Comparison of ENCODE assay signal across 13 cellular contexts in the genomic region with DNA sequence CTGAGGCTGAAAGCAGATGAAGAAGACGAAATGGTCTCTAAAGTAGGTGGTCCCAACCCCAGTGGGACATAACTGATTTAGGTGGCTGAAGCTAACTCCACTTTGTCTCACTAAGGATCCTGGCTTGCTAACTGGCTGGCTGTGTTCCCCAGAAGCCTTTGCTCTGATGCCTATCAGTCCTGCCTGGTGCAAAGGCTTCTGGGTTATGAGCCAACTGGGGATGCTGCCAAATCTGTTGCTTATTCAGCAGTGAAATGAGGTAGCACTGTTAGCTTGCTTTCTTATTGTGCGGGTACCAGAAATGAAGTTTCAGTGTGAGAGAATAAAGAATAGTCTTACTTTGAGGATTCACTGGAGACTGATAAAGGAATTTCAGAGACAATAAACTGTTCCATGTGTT. TPM values are rescaled to one million over a fixed set of nuclear protein-coding genes. Genes with fewer than 3 reads are reported as not detected.
DNase-seq lines count a peak whose midpoint lies in the region; TF ChIP-seq lines count a peak whose summit lies in the region.
"Had no signal": no experiment of that assay in that cellular context is flagged by ENCODE, and none has a peak within 500 bp of the region (broad histone marks: within the 10 kb centered on the region; RNA-seq: fewer than 3 reads in every experiment).

No MANE protein-coding gene starts in this region.

- H2AFZ ChIP-seq in SK-N-SH (ENCODE audit: low read depth), result no peak overlapping the region

- H3K4me2 ChIP-seq in SK-N-SH, result no peak overlapping the region

- intact Hi-C loops in ovary (cut with DNase I), result no loop called here

- TF ChIP-seq EP300 in SK-N-SH (IDR thresholded peaks at IDR 0.05; ENCODE audit: borderline replicate concordance in 1 of 2, low read depth in 1 of 2, low read length in 1 of 2), result no peak
- TF ChIP-seq EP300 in ovary (IDR thresholded peaks at IDR 0.05), result no peak

- CTCF ChIA-PET in SK-N-SH (lab: Yijun Ruan, JAX), result interaction anchor here (1.1 to 1.5 kb wide), 3 partner anchors 10 to 174 kb away, joined by 3 read pairs; no protein-coding TSS in a partner anchor

- no peaks in the 10 kb centered on the region for H3K9me2 ChIP-seq in SK-N-SH

- H3K36me3 ChIP-seq in SK-N-SH (replicated peaks in 1 of 2; ENCODE audit: control insufficient read depth in 1 of 2, insufficient read depth in 2 of 2, low read length in 1 of 2) (no peaks in the 10 kb centered on the region), ovary (no peaks in the 10 kb centered on the region)
- H3K36me3 ChIP-seq: cardiac muscle cell had no signal

- TF ChIP-seq CTCF in SK-N-SH (IDR thresholded peaks at IDR 0.05), result no peak
- TF ChIP-seq CTCF in ovary (IDR thresholded peaks at IDR 0.05), result no peak

- no peak overlapping the region for H3K4me3 ChIP-seq in SK-N-SH (ENCODE audit: low read depth in 2 of 2, low read length in 1 of 2)
- H3K4me3 ChIP-seq in ovary, result no peak overlapping the region
- H3K4me3 ChIP-seq: cardiac muscle cell had no signal

- no peak for TF ChIP-seq RAD21 in SK-N-SH (IDR thresholded peaks at IDR 0.05; ENCODE audit: low read length)

- peaks cover 5% of the 10 kb centered on the region for H3F3A ChIP-seq in SK-N-SH (replicated peaks; ENCODE audit: insufficient read depth)

- POLR2A ChIA-PET in SK-N-SH (lab: Yijun Ruan, JAX), result no interaction called here

- H3K27me3 ChIP-seq in SK-N-SH (ENCODE audit: insufficient read depth), result no peaks in the 10 kb centered on the region
- H3K27me3 ChIP-seq in ovary, result no peaks in the 10 kb centered on the region
- H3K27me3 ChIP-seq: cardiac muscle cell had no signal

- H4K20me1 ChIP-seq in SK-N-SH (ENCODE audit: insufficient read depth), result no peaks in the 10 kb centered on the region

- H3K4me1 ChIP-seq in SK-N-SH (ENCODE audit: control insufficient read depth in 1 of 2, insufficient read depth in 2 of 2, low read depth in 1 of 2, low read length in 1 of 2), result peaks cover 0 to 3% of the 10 kb centered on the region in 2 experiments; a peak in 3 of 4 replicates
- H3K4me1 ChIP-seq in ovary (ENCODE audit: insufficient read depth), result peaks cover 2% of the 10 kb centered on the region

- 82% methylated on average over 2 of the region's 2 CpGs for WGBS in SK-N-SH (ENCODE audit: low lambda C conversion rate)
- WGBS in ovary, 3 donors, result 56 to 63% (median 56%) methylated on average over 2 of the region's 2 CpGs

- no peak for TF ChIP-seq POLR2A in ovary (IDR thresholded peaks at IDR 0.05)

- no peak overlapping the region for H3K9ac ChIP-seq in SK-N-SH

- H3K9me3 ChIP-seq in SK-N-SH (no peaks in the 10 kb centered on the region), ovary (no peaks in the 10 kb centered on the region)

- DNase-seq in AG08395 (ENCODE audit: low spot score), result peak; percentile 17
- DNase-seq in SK-N-SH, result no peak
- DNase-seq in globus pallidus (ENCODE audit: low spot score), result peak; percentile 42
- DNase-seq in ovary, result peak; percentile 55 to 84 (median 75)
- no peak for DNase-seq in NCI-H1105 treated with DMSO at 0.1 percent for 48 hours (lab: John Stamatoyannopoulos, UW)
- no peak for DNase-seq in NK-92 (lab: John Stamatoyannopoulos, UW; ENCODE audit: unreplicated experiment)
- no peak for DNase-seq in NCI-H1417 (lab: John Stamatoyannopoulos, UW)
- DNase-seq in SW480 (ENCODE audit: low spot score), result no peak
- DNase-seq: GDM1, KBM-7, NCI-H526 treated with DMSO at 0.1 percent for 48 hours, T-cell had no signal

- no peaks in the 10 kb centered on the region for H3K79me2 ChIP-seq in SK-N-SH (ENCODE audit: insufficient read depth)

- no peak overlapping the region for H3K27ac ChIP-seq in SK-N-SH (ENCODE audit: low read depth in 2 of 2, low read length in 1 of 2)
- no peak overlapping the region for H3K27ac ChIP-seq in ovary
- H3K27ac ChIP-seq: cardiac muscle cell had no signal

TF ChIP-seq in SK-N-SH, 30 proteins besides CTCF, POLR2A, EP300 and RAD21:
- TF ChIP-seq, protein P1, sequence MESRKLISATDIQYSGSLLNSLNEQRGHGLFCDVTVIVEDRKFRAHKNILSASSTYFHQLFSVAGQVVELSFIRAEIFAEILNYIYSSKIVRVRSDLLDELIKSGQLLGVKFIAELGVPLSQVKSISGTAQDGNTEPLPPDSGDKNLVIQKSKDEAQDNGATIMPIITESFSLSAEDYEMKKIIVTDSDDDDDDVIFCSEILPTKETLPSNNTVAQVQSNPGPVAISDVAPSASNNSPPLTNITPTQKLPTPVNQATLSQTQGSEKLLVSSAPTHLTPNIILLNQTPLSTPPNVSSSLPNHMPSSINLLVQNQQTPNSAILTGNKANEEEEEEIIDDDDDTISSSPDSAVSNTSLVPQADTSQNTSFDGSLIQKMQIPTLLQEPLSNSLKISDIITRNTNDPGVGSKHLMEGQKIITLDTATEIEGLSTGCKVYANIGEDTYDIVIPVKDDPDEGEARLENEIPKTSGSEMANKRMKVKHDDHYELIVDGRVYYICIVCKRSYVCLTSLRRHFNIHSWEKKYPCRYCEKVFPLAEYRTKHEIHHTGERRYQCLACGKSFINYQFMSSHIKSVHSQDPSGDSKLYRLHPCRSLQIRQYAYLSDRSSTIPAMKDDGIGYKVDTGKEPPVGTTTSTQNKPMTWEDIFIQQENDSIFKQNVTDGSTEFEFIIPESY (IDR thresholded peaks at IDR 0.05; ENCODE audit: borderline replicate concordance, low read depth), result no peak
- TF ChIP-seq FOXJ3 (CRISPR knock-in tag; IDR thresholded peaks at IDR 0.05) (no peak), FOXM1 (IDR thresholded peaks at IDR 0.05; ENCODE audit: low read depth) (no peak), TEAD4 (IDR thresholded peaks at IDR 0.05; ENCODE audit: borderline replicate concordance, insufficient read depth) (no peak), FOSL2 (IDR thresholded peaks at IDR 0.05; ENCODE audit: borderline replicate concordance, low read depth) (no peak), NFIC (IDR thresholded peaks at IDR 0.05; ENCODE audit: borderline replicate concordance) (peak; percentile 69; the same call in 1 of the 2 replicates), GATA2 (CRISPR knock-in tag; IDR thresholded peaks at IDR 0.05) (0 out of 2 replicates have a peak, but pooled peaks have one; percentile 24)

RNA-seq across cellular contexts. Expression of gene PRKG1, which starts 18.1 kb away (rescaled TPM):
- polyA plus RNA-seq in SK-N-SH (2012; rRNA removed), result 4.1 and 4.3 TPM in 2 replicates
- polyA plus RNA-seq in SK-N-SH (2012; cell fraction: cytosol; rRNA removed), result 3.6 and 3.8 TPM in 2 replicates
- polyA plus RNA-seq in SK-N-SH (2012; cell fraction: nucleus; rRNA removed), result 4.3 and 5.6 TPM in 2 replicates
- 10 to 100 TPM in 6 of 7 donors, 1 to 10 TPM in 1; 8.4 to 21.1 (median 16.6) TPM for total RNA-seq in ovary
- 10 to 100 TPM in 1 of 2 donors, 1 to 10 TPM in 1; 2.8 to 10.4 TPM for polyA plus RNA-seq in ovary

Comparison
In these comparisons a context has a peak if more than half of its experiments do, and no peak if none do; other contexts are left out.
1. DNase-seq: peak in AG08395 (single experiment), globus pallidus (single experiment) and ovary (5 of 5); none in SK-N-SH (single experiment), NCI-H1105 treated with DMSO at 0.1 percent for 48 hours (single experiment), NK-92 (single experiment), NCI-H1417 (0 of 3) and SW480 (single experiment).